ENCODE assay signal across 22 cellular contexts in the genomic region with DNA sequence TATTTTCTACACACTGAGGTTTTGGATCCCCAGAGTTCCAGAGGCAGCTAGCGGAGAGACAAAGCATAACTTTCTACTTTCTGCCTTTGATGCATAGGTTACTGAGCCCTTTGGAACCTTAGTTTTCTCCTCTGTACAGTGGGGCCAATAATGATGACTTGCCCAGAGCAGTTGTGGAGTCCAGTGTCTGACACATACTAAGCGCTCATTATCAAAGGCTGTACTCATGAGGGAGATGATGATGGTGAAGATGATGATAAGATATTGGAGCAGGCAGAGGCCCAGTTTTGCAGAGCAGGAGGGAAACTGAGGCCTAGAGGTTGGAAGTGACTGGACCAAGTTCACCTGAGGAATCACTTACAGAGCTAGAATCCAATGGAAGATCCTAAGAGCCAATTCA.
"Had no signal": no experiment of that assay in that cellular context is flagged by ENCODE, and none has a peak within 500 bp of the region (broad histone marks: within the 10 kb centered on the region; RNA-seq: fewer than 3 reads in every experiment).

No MANE protein-coding gene starts in this region.

- H3K4me3 Mint-ChIP-seq: activated CD4-positive, alpha-beta memory T cell treated with anti-CD3 and anti-CD28 coated beads, Interleukin-2, amount 10 ng/mL, durations not matched to agents 7 days and 5 days; activated CD8-positive, alpha-beta memory T cell treated with anti-CD3 and anti-CD28 coated beads, Interleukin-2, amount 10 ng/mL, durations not matched to agents 7 days and 5 days; activated naive CD8-positive, alpha-beta T cell treated with anti-CD3 and anti-CD28 coated beads, Interleukin-2, amount 10 ng/mL, durations not matched to agents 7 days and 5 days; activated T-helper 17 cell treated with anti-CD3 and anti-CD28 coated beads, Interleukin-2, amount 50 U/mL, for 72 hours; brain; memory B cell; naive thymus-derived CD8-positive, alpha-beta T cell; T-cell had no signal

- H3K27ac Mint-ChIP-seq: activated CD4-positive, alpha-beta memory T cell treated with anti-CD3 and anti-CD28 coated beads, Interleukin-2, amount 10 ng/mL, durations not matched to agents 7 days and 5 days; activated CD8-positive, alpha-beta memory T cell treated with anti-CD3 and anti-CD28 coated beads, Interleukin-2, amount 10 ng/mL, durations not matched to agents 7 days and 5 days; activated naive CD8-positive, alpha-beta T cell treated with anti-CD3 and anti-CD28 coated beads, Interleukin-2, amount 10 ng/mL, durations not matched to agents 7 days and 5 days; activated T-helper 17 cell treated with anti-CD3 and anti-CD28 coated beads, Interleukin-2, amount 50 U/mL, for 72 hours; memory B cell; naive thymus-derived CD8-positive, alpha-beta T cell; T-cell had no signal

- H3K36me3 ChIP-seq: gastroesophageal sphincter, heart left ventricle, neutrophil, tibial artery, uterus had no signal

- ATAC-seq: activated CD8-positive, alpha-beta memory T cell treated with anti-CD3 and anti-CD28 coated beads, Interleukin-2, amount 10 ng/mL, durations not matched to agents 7 days and 5 days; activated T-helper 17 cell treated with anti-CD3 and anti-CD28 coated beads, Interleukin-2, amount 50 U/mL, for 72 hours; gastroesophageal sphincter; heart left ventricle; left ventricle myocardium superior; naive thymus-derived CD8-positive, alpha-beta T cell; stimulated activated naive CD8-positive, alpha-beta T cell treated with anti-CD3 and anti-CD28 coated beads, Interleukin-15, Interleukin-2, amounts not matched to agents 100 U/mL and 50 U/mL, for 24 hours; T-cell had no signal

- FAIRE-seq: endometrium had no signal

- H3K36me3 Mint-ChIP-seq: activated CD8-positive, alpha-beta memory T cell treated with anti-CD3 and anti-CD28 coated beads, Interleukin-2, amount 10 ng/mL, durations not matched to agents 7 days and 5 days; activated naive CD8-positive, alpha-beta T cell treated with anti-CD3 and anti-CD28 coated beads, Interleukin-2, amount 10 ng/mL, durations not matched to agents 7 days and 5 days; memory B cell; naive thymus-derived CD8-positive, alpha-beta T cell; T-cell had no signal

- H3K9me3 Mint-ChIP-seq: activated CD4-positive, alpha-beta memory T cell treated with anti-CD3 and anti-CD28 coated beads, Interleukin-2, amount 10 ng/mL, durations not matched to agents 7 days and 5 days; activated naive CD8-positive, alpha-beta T cell treated with anti-CD3 and anti-CD28 coated beads, Interleukin-2, amount 10 ng/mL, durations not matched to agents 7 days and 5 days had no signal

- H3K27ac ChIP-seq: gastroesophageal sphincter, heart left ventricle, neutrophil, tibial artery, uterus had no signal

- H3K4me3 ChIP-seq: gastroesophageal sphincter, heart left ventricle, tibial artery, uterus had no signal

- DNase-seq: activated CD4-positive, alpha-beta memory T cell treated with anti-CD3 and anti-CD28 coated beads, Interleukin-2, amount 10 ng/mL, durations not matched to agents 7 days and 5 days; activated CD4-positive, alpha-beta T cell treated with anti-CD3 and anti-CD28 coated beads for 48 hours; activated CD4-positive, CD25-positive, alpha-beta regulatory T cell; activated CD8-positive, alpha-beta memory T cell treated with anti-CD3 and anti-CD28 coated beads, Interleukin-2, amount 10 ng/mL, durations not matched to agents 7 days and 5 days; activated naive CD4-positive, alpha-beta T cell; activated naive CD8-positive, alpha-beta T cell treated with anti-CD3 and anti-CD28 coated beads, Interleukin-2, amount 10 ng/mL, durations not matched to agents 7 days and 5 days; amygdala; cortex of kidney; heart left ventricle; left ventricle myocardium superior; naive thymus-derived CD8-positive, alpha-beta T cell; stimulated activated naive CD8-positive, alpha-beta T cell treated with anti-CD3 and anti-CD28 coated beads, Interleukin-15, Interleukin-2, amounts not matched to agents 100 U/mL and 50 U/mL, for 24 hours; substantia nigra; T-cell; uterus had no signal

- H3K9me3 ChIP-seq: neutrophil, tibial artery, uterus had no signal

- H3K4me1 Mint-ChIP-seq: activated CD4-positive, alpha-beta memory T cell treated with anti-CD3 and anti-CD28 coated beads, Interleukin-2, amount 10 ng/mL, durations not matched to agents 7 days and 5 days; activated CD8-positive, alpha-beta memory T cell treated with anti-CD3 and anti-CD28 coated beads, Interleukin-2, amount 10 ng/mL, durations not matched to agents 7 days and 5 days; activated T-helper 17 cell treated with anti-CD3 and anti-CD28 coated beads, Interleukin-2, amount 50 U/mL, for 72 hours; memory B cell; naive thymus-derived CD8-positive, alpha-beta T cell; T-cell had no signal

- H3K27me3 Mint-ChIP-seq: activated CD4-positive, alpha-beta memory T cell treated with anti-CD3 and anti-CD28 coated beads, Interleukin-2, amount 10 ng/mL, durations not matched to agents 7 days and 5 days had no signal

- H3K27me3 ChIP-seq: gastroesophageal sphincter, tibial artery, uterus had no signal
